Comparison of ENCODE assay signal across 15 cellular contexts in genomic region chr3:194381460-194381875, GRCh38. TPM values are rescaled to one million over a fixed set of nuclear protein-coding genes. Genes with fewer than 3 reads are reported as not detected.
DNase-seq lines count a peak whose midpoint lies in the region; TF ChIP-seq lines count a peak whose summit lies in the region.
"Had no signal": no experiment of that assay in that cellular context is flagged by ENCODE, and none has a peak within 500 bp of the region (broad histone marks: within the 10 kb centered on the region; RNA-seq: fewer than 3 reads in every experiment).

No MANE protein-coding gene starts in this region.

- H3K36me3 ChIP-seq in H7 (replicated peaks; ENCODE audit: control insufficient read depth, insufficient read depth, low read length) (no peaks in the 10 kb centered on the region), spleen (no peaks in the 10 kb centered on the region), OCI-LY7 (ENCODE audit: insufficient read depth, low read length) (no peaks in the 10 kb centered on the region)
- H3K36me3 ChIP-seq: colonic mucosa had no signal

- no peaks in the 10 kb centered on the region for H3K4me1 Mint-ChIP-seq in immature natural killer cell
- H3K4me1 Mint-ChIP-seq: activated naive CD8-positive, alpha-beta T cell treated with anti-CD3 and anti-CD28 coated beads for 36 hours; naive thymus-derived CD4-positive, alpha-beta T cell had no signal

- 64 to 78% (median 69%) methylated on average over 15 to 17 of the region's 17 CpGs for WGBS in spleen, 5 donors

- H3K27me3 ChIP-seq in H7 (ENCODE audit: control insufficient read depth, insufficient read depth, low read length) (no peaks in the 10 kb centered on the region), spleen (replicated peaks in 1 of 7) (peaks cover 0 to 63% (median 0%) of the 10 kb centered on the region in 7 donors)
- H3K27me3 ChIP-seq: colonic mucosa had no signal

- H3K27ac Mint-ChIP-seq in immature natural killer cell = no peak overlapping the region
- H3K27ac Mint-ChIP-seq: activated CD8-positive, alpha-beta T cell treated with anti-CD3 and anti-CD28 coated beads for 36 hours; activated naive CD8-positive, alpha-beta T cell treated with anti-CD3 and anti-CD28 coated beads for 36 hours; IgD-negative memory B cell; naive thymus-derived CD4-positive, alpha-beta T cell; T-helper 1 cell treated with Interleukin-12 subunit alpha and Interleukin-12 subunit beta and Interleukin-4 antibody, amounts not matched to agents 30 μg/mL and 1 μg/mL, for 36 hours had no signal

- H3K27me3 Mint-ChIP-seq in immature natural killer cell (ENCODE audit: low read depth in 3 of 3) = peaks cover 0 to 5% (median 5%) of the 10 kb centered on the region in 3 donors

- no peaks in the 10 kb centered on the region for H3K79me2 ChIP-seq in OCI-LY7 (ENCODE audit: insufficient read depth, low read depth, low read length)

- H3K4me3 Mint-ChIP-seq in immature natural killer cell = no peak overlapping the region
- H3K4me3 Mint-ChIP-seq: activated CD8-positive, alpha-beta T cell treated with anti-CD3 and anti-CD28 coated beads for 36 hours; activated naive CD8-positive, alpha-beta T cell treated with anti-CD3 and anti-CD28 coated beads for 36 hours; IgD-negative memory B cell; naive thymus-derived CD4-positive, alpha-beta T cell; T-helper 1 cell treated with Interleukin-12 subunit alpha and Interleukin-12 subunit beta and Interleukin-4 antibody, amounts not matched to agents 30 μg/mL and 1 μg/mL, for 36 hours had no signal

- H3K27ac ChIP-seq in spleen (no peak overlapping the region), OCI-LY7 (ENCODE audit: low read depth, low read length, poor library complexity, severe bottlenecking) (no peak overlapping the region)
- H3K27ac ChIP-seq: colonic mucosa had no signal

- POLR2A ChIA-PET in OCI-LY7 (lab: Charles Lee) = no interaction called here

- H3K9me2 ChIP-seq in OCI-LY7 (ENCODE audit: insufficient read depth, low read length) = no peaks in the 10 kb centered on the region

- H3K9me3 ChIP-seq in spleen = no peaks in the 10 kb centered on the region
- no peaks in the 10 kb centered on the region for H3K9me3 ChIP-seq in OCI-LY7 (ENCODE audit: low read length)
- H3K9me3 ChIP-seq: colonic mucosa had no signal

- H3K4me1 ChIP-seq in spleen = no peaks in the 10 kb centered on the region
- no peaks in the 10 kb centered on the region for H3K4me1 ChIP-seq in OCI-LY7 (ENCODE audit: insufficient read depth, low read length, poor library complexity, severe bottlenecking)
- H3K4me1 ChIP-seq: colonic mucosa had no signal

- intact Hi-C loops in spleen (cut with DNase I; ENCODE audit: low total_unique reads) (no loop called here), OCI-LY7 (cut with micrococcal nuclease; ENCODE audit: unreplicated experiment) (no loop called here)

- H3K4me2 ChIP-seq in OCI-LY7 (ENCODE audit: low read length) = no peak overlapping the region
- H3K4me2 ChIP-seq: smooth muscle cell had no signal

- no peak for TF ChIP-seq POLR2A in spleen (IDR thresholded peaks at IDR 0.05)

- no peaks in the 10 kb centered on the region for H4K20me1 ChIP-seq in OCI-LY7 (ENCODE audit: insufficient read depth, low read length)

- no peak overlapping the region for H2AFZ ChIP-seq in OCI-LY7 (ENCODE audit: low read length)

- BruUV-seq in OCI-LY7 (replicated peaks; lab: Mats Ljungman, UMichigan) = no TSS peak

- DNase-seq in H7 (peak; percentile 71), RPMI7951 (ENCODE audit: low read depth) (peak; percentile 27), glomerular visceral epithelial cell (ENCODE audit: extremely low spot score) (peak; percentile 25), spleen (peak; percentile 51), immature natural killer cell (no peak), OCI-LY7 (ENCODE audit: low spot score) (no peak)
- DNase-seq in activated CD8-positive, alpha-beta memory T cell treated with anti-CD3 and anti-CD28 coated beads, Interleukin-2, amount 50 U/mL, for 4 hours = no peak
- DNase-seq: activated CD8-positive, alpha-beta T cell treated with anti-CD3 and anti-CD28 coated beads for 36 hours; activated naive CD8-positive, alpha-beta T cell treated with anti-CD3 and anti-CD28 coated beads for 36 hours; colonic mucosa; naive thymus-derived CD4-positive, alpha-beta T cell had no signal

- no peaks in the 10 kb centered on the region for H3K36me3 Mint-ChIP-seq in immature natural killer cell
- H3K36me3 Mint-ChIP-seq: activated naive CD8-positive, alpha-beta T cell treated with anti-CD3 and anti-CD28 coated beads for 36 hours; IgD-negative memory B cell; naive thymus-derived CD4-positive, alpha-beta T cell had no signal

- H3K9me3 Mint-ChIP-seq in immature natural killer cell = no peaks in the 10 kb centered on the region
- H3K9me3 Mint-ChIP-seq: activated CD8-positive, alpha-beta T cell treated with anti-CD3 and anti-CD28 coated beads for 36 hours; activated naive CD8-positive, alpha-beta T cell treated with anti-CD3 and anti-CD28 coated beads for 36 hours; naive thymus-derived CD4-positive, alpha-beta T cell; T-helper 1 cell treated with Interleukin-12 subunit alpha and Interleukin-12 subunit beta and Interleukin-4 antibody, amounts not matched to agents 30 μg/mL and 1 μg/mL, for 36 hours had no signal

- H3K4me3 ChIP-seq in H7 (ENCODE audit: insufficient read depth, low read depth, low read length) (no peak overlapping the region), spleen (no peak overlapping the region), OCI-LY7 (ENCODE audit: low read depth, low read length, poor library complexity, severe bottlenecking) (no peak overlapping the region)
- H3K4me3 ChIP-seq: colonic mucosa, GM12878, smooth muscle cell had no signal

- TF ChIP-seq CTCF in spleen (IDR thresholded peaks at IDR 0.05 in 8 of 11, conservative IDR thresholded peaks at IDR 0.05 in 3 of 11) (no peak), OCI-LY7 (conservative IDR thresholded peaks at IDR 0.05; ENCODE audit: low read length) (no peak)

- CTCF ChIA-PET in OCI-LY7 (lab: Charles Lee; ENCODE audit: unreplicated experiment) = no interaction called here

RNA-seq across cellular contexts. Expression of gene LRRC15, which starts 11.9 kb away (rescaled TPM):
- 0.18 and 0.21 TPM in 2 replicates for total RNA-seq in H7 (2014; rRNA removed; shearing (Covaris generic))
- total RNA-seq in RPMI7951 (2014; rRNA removed; shearing (Covaris generic)) = 93.4 and 95.0 TPM in 2 replicates
- total RNA-seq in spleen (1 to 10 TPM in 1 of 7 donors, under 1 TPM in 5, not detected in 1; 0.09 to 1.1 (median 0.40) TPM), OCI-LY7 (2022) (not detected in 2 replicates)
- polyA plus RNA-seq in spleen (under 1 TPM; 0.24 to 0.54 (median 0.35) TPM), immature natural killer cell (not detected)
- total RNA-seq in OCI-LY7 (2014; rRNA removed; shearing (Covaris generic)) = not detected in 2 replicates
- total RNA-seq: activated CD8-positive, alpha-beta T cell treated with anti-CD3 and anti-CD28 coated beads for 36 hours; activated naive CD8-positive, alpha-beta T cell treated with anti-CD3 and anti-CD28 coated beads for 36 hours; GM12878; naive thymus-derived CD4-positive, alpha-beta T cell had no signal
- polyA plus RNA-seq: GM12878; IgD-negative memory B cell; naive thymus-derived CD4-positive, alpha-beta T cell had no signal

RNA-seq across cellular contexts. Expression of gene GP5, which starts 17.6 kb away (rescaled TPM):
- not detected in 2 replicates for total RNA-seq in H7 (2014; rRNA removed; shearing (Covaris generic))
- not detected in 2 replicates for total RNA-seq in RPMI7951 (2014; rRNA removed; shearing (Covaris generic))
- total RNA-seq in spleen (1 to 10 TPM in 3 of 7 donors, under 1 TPM in 4; 0.51 to 1.8 (median 0.79) TPM), OCI-LY7 (2022) (not detected in 2 replicates)
- polyA plus RNA-seq in spleen (under 1 TPM; 0.15 to 0.27 (median 0.16) TPM), immature natural killer cell (under 1 TPM in 2 of 3 donors, not detected in 1; 0.20 to 0.37 TPM)
- total RNA-seq in OCI-LY7 (2014; rRNA removed; shearing (Covaris generic)) = 0.03 TPM in 1 of 2 replicates, not detected in the other
- total RNA-seq: GM12878, smooth muscle cell had no signal
- polyA plus RNA-seq: GM12878, smooth muscle cell had no signal

RNA-seq across cellular contexts. Expression of gene CPN2, which starts 30.3 kb away (rescaled TPM):
- 0.21 TPM in 1 of 2 replicates, not detected in the other for total RNA-seq in H7 (2014; rRNA removed; shearing (Covaris generic))
- 0.10 TPM in 1 of 2 replicates, not detected in the other for total RNA-seq in RPMI7951 (2014; rRNA removed; shearing (Covaris generic))
- total RNA-seq in spleen (1 to 10 TPM in 1 of 7 donors, under 1 TPM in 6; 0.26 to 4.4 (median 0.47) TPM), OCI-LY7 (2022) (not detected in 2 replicates)
- polyA plus RNA-seq in spleen (1 to 10 TPM; 1.0 to 1.7 (median 1.2) TPM), immature natural killer cell (not detected)
- not detected in 2 replicates for total RNA-seq in OCI-LY7 (2014; rRNA removed; shearing (Covaris generic))
- total RNA-seq: activated CD8-positive, alpha-beta T cell treated with anti-CD3 and anti-CD28 coated beads for 36 hours; activated naive CD8-positive, alpha-beta T cell treated with anti-CD3 and anti-CD28 coated beads for 36 hours; GM12878; naive thymus-derived CD4-positive, alpha-beta T cell had no signal
- polyA plus RNA-seq: GM12878; IgD-negative memory B cell; naive thymus-derived CD4-positive, alpha-beta T cell; smooth muscle cell had no signal

Comparison
In these comparisons a context has a peak if more than half of its experiments do, and no peak if none do; other contexts are left out.
1. DNase-seq: peak in H7 (single experiment), RPMI7951 (single experiment), glomerular visceral epithelial cell (single experiment) and spleen (single experiment); none in immature natural killer cell (0 of 3), activated CD8-positive, alpha-beta memory T cell treated with anti-CD3 and anti-CD28 coated beads, Interleukin-2, amount 50 U/mL, for 4 hours (single experiment) and OCI-LY7 (single experiment).
2. RNA of gene LRRC15, which starts 11.9 kb away (total RNA-seq): 93.4 to 95.0 TPM in RPMI7951; 0.18 to 0.21 TPM in H7, 0.09 to 1.1 TPM in spleen and not detected in OCI-LY7; every median in the first group is over 10 times any median in the second.